In the genomic region with DNA sequence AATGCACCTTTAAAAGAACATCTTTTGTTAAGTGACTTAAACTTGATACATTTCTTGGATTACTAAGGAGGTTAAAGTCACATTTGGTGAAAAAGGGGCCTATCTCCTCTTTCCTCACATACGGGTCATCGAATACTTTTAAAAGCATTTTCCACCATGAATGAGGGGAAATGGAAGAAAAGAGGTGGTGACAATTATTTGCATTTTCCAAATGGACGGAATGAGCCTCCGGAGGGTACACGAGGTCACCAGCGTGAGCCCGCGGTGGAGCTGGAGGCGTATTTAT, we compare ENCODE assay signal across 9 cellular contexts. TPM values are rescaled to one million over a fixed set of nuclear protein-coding genes. Genes with fewer than 3 reads are reported as not detected.
DNase-seq lines count a peak whose midpoint lies in the region; ATAC-seq and TF ChIP-seq lines count a peak whose summit lies in the region.
"Had no signal": no experiment of that assay in that cellular context is flagged by ENCODE, and none has a peak within 500 bp of the region (broad histone marks: within the 10 kb centered on the region; RNA-seq: fewer than 3 reads in every experiment).

No MANE protein-coding gene starts in this region.

- H3K4me3 ChIP-seq in PC-9 (peak overlapping the region; percentile 78), esophagus muscularis mucosa (peak overlapping the region; percentile 70 to 94 (median 84)), retinal pigment epithelial cell (ENCODE audit: low read length) (peak overlapping the region; percentile 78)

- H3K79me2 ChIP-seq in PC-9 (ENCODE audit: low read depth) = peaks cover 47% of the 10 kb centered on the region

- H3K9me3 ChIP-seq in PC-9 (ENCODE audit: insufficient read depth, low read depth) (no peaks in the 10 kb centered on the region), esophagus muscularis mucosa (no peaks in the 10 kb centered on the region)

- DNase-seq in PC-9 (no peak), esophagus muscularis mucosa (ENCODE audit: extremely low spot score) (no peak), retinal pigment epithelial cell (ENCODE audit: low read depth) (no peak), DMS153 treated with DMSO at 0.1 percent for 48 hours (lab: John Stamatoyannopoulos, UW; ENCODE audit: unreplicated experiment) (no peak), COLO829 (ENCODE audit: low spot score) (no peak), NCI-H2227 (lab: John Stamatoyannopoulos, UW; ENCODE audit: unreplicated experiment) (no peak)
- DNase-seq: NCI-H1436 treated with DMSO at 0.1 percent for 48 hours had no signal

- no TSS peak for BruUV-seq in PC-9 (replicated peaks; lab: Mats Ljungman, UMichigan)

- TF ChIP-seq EP300 in esophagus muscularis mucosa (IDR thresholded peaks at IDR 0.05) = peak; percentile 36

- no peaks in the 10 kb centered on the region for H4K20me1 ChIP-seq in PC-9 (ENCODE audit: insufficient read depth)

- H3K4me1 ChIP-seq in PC-9 (replicated peaks; ENCODE audit: insufficient read depth) (peaks cover 26% of the 10 kb centered on the region), esophagus muscularis mucosa (peaks cover 21 to 61% (median 50%) of the 10 kb centered on the region in 4 donors)

- H3K27me3 ChIP-seq in PC-9 (ENCODE audit: insufficient read depth, low read depth) (no peaks in the 10 kb centered on the region), esophagus muscularis mucosa (no peaks in the 10 kb centered on the region)

- H2AFZ ChIP-seq in PC-9 = peak overlapping the region; percentile 89

- no peak for TF ChIP-seq POLR2A in esophagus muscularis mucosa (IDR thresholded peaks at IDR 0.05; ENCODE audit: low read depth)

- peaks cover 7% of the 10 kb centered on the region; the same call in 1 of the 2 replicates for H3F3A ChIP-seq in PC-9 (ENCODE audit: insufficient read depth, low read depth)

- WGBS in esophagus muscularis mucosa = under 1% methylated on average over 9 of the region's 9 CpGs

- no peaks in the 10 kb centered on the region for H3K9me2 ChIP-seq in PC-9 (ENCODE audit: insufficient read depth)

- no peak for TF ChIP-seq CTCF in PC-9 (conservative IDR thresholded peaks at IDR 0.05)
- TF ChIP-seq CTCF in esophagus muscularis mucosa (IDR thresholded peaks at IDR 0.05) = no peak
- TF ChIP-seq CTCF in retinal pigment epithelial cell (conservative IDR thresholded peaks at IDR 0.05; ENCODE audit: low read depth, low read length) = no peak

- POLR2A ChIA-PET in PC-9 (lab: Charles Lee; ENCODE audit: unreplicated experiment) = no interaction called here

- CTCF ChIA-PET in PC-9 (lab: Charles Lee) = no interaction called here

- intact Hi-C loops in PC-9 (cut with micrococcal nuclease; ENCODE audit: unreplicated experiment) = loop anchor here (5.0 kb wide), 2 partner anchors 37 to 43 kb away; no protein-coding TSS in a partner anchor
- intact Hi-C loops in esophagus muscularis mucosa (cut with DNase I) = loop anchor here (5.0 kb wide), 1 partner anchor 142 kb away; no protein-coding TSS in a partner anchor

- H3K27ac ChIP-seq in PC-9 (peak overlapping the region; percentile 56), esophagus muscularis mucosa (replicated peaks in 1 of 4) (peak overlapping the region; percentile 93 to 100 (median 98))

- H3K36me3 ChIP-seq in PC-9 (ENCODE audit: low read depth) = no peaks in the 10 kb centered on the region
- no peaks in the 10 kb centered on the region for H3K36me3 ChIP-seq in esophagus muscularis mucosa

- ATAC-seq in GM21423 (IDR thresholded peaks at IDR 0.05; ENCODE audit: unreplicated experiment) (peak; percentile 1), HG02852 (IDR thresholded peaks at IDR 0.05; ENCODE audit: unreplicated experiment) (no peak)

- peak overlapping the region; percentile 83 for H3K4me2 ChIP-seq in PC-9

RNA-seq across cellular contexts. Expression of a gene that starts 1.0 kb away (rescaled TPM):
- total RNA-seq in PC-9 (2021) (20.9 and 24.3 TPM in 2 replicates), esophagus muscularis mucosa (100 to 1,000 TPM in 1 of 4 donors, 10 to 100 TPM in 3; 66.1 to 110 (median 90.5) TPM)
